ENCODE assay signal across 1 cellular context in the genomic region with DNA sequence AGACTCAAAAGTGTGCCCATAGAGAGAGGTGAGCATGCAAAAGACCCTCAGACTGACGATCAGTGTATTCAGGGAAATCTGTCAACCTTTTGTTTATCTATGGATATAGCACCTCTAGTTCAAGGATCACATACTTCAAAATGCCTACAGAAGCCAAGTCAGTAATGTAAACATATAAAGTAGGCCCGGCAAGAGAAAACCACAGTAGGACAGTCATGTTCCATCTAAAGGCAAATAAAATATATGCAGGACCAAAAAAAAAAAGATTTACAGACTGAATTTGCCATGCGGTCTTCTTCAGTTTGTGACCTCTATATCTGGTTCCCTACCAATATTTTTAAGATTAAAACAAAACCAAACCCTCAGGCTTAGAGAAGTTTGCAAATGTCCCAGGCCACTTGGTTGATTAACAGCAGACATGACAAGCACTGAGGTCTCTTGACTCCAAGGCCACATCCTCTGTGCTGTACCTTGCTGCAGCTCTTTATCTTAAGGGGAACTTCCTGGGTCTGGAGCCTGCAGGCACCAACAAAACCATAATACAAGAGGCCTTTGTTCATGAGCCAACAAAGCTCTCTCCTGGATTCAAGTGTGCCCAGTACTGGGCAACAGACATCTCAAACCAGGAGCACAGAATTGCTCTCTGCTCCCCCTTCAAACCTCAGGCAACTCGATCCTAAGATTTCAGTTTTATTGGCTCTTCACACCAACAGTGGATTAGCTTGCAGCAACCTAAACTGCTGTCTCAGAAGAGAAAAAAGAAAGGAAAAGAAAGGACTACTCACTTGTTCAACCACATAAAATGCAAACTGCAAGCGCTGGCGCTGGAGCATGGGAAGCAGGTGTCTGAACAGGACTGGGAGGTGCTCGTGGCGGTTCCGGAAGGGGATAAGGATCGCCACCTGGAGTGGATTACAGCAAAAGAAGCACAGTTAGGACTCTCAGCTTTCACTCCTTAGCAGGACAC.
TF ChIP-seq lines count a peak whose summit lies in the region.

No MANE protein-coding gene starts in this region.

TF ChIP-seq in HCT116, 20 proteins besides CTCF, POLR2A, EP300 and RAD21 (continued from another document):
- TF ChIP-seq, protein P1, sequence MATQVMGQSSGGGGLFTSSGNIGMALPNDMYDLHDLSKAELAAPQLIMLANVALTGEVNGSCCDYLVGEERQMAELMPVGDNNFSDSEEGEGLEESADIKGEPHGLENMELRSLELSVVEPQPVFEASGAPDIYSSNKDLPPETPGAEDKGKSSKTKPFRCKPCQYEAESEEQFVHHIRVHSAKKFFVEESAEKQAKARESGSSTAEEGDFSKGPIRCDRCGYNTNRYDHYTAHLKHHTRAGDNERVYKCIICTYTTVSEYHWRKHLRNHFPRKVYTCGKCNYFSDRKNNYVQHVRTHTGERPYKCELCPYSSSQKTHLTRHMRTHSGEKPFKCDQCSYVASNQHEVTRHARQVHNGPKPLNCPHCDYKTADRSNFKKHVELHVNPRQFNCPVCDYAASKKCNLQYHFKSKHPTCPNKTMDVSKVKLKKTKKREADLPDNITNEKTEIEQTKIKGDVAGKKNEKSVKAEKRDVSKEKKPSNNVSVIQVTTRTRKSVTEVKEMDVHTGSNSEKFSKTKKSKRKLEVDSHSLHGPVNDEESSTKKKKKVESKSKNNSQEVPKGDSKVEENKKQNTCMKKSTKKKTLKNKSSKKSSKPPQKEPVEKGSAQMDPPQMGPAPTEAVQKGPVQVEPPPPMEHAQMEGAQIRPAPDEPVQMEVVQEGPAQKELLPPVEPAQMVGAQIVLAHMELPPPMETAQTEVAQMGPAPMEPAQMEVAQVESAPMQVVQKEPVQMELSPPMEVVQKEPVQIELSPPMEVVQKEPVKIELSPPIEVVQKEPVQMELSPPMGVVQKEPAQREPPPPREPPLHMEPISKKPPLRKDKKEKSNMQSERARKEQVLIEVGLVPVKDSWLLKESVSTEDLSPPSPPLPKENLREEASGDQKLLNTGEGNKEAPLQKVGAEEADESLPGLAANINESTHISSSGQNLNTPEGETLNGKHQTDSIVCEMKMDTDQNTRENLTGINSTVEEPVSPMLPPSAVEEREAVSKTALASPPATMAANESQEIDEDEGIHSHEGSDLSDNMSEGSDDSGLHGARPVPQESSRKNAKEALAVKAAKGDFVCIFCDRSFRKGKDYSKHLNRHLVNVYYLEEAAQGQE (IDR thresholded peaks at IDR 0.05; ENCODE audit: low read depth) = no peak
- no peak for TF ChIP-seq FOSL1 (IDR thresholded peaks at IDR 0.05; ENCODE audit: low read depth)
- TF ChIP-seq ZFX (IDR thresholded peaks at IDR 0.05) = no peak
- no peak for TF ChIP-seq SP1 (IDR thresholded peaks at IDR 0.05; ENCODE audit: low read depth)
- TF ChIP-seq TCF7L2 (IDR thresholded peaks at IDR 0.05; ENCODE audit: borderline replicate concordance, extremely low read depth, insufficient read depth, insufficient read length) = no peak
- TF ChIP-seq ZNF274 (IDR thresholded peaks at IDR 0.05; ENCODE audit: low read depth, low read length) = no peak
- TF ChIP-seq, protein P2, sequence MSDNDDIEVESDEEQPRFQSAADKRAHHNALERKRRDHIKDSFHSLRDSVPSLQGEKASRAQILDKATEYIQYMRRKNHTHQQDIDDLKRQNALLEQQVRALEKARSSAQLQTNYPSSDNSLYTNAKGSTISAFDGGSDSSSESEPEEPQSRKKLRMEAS (IDR thresholded peaks at IDR 0.05) = no peak
- TF ChIP-seq CBX3 (IDR thresholded peaks at IDR 0.05; ENCODE audit: low read depth) = no peak
- TF ChIP-seq SIN3A (IDR thresholded peaks at IDR 0.05; ENCODE audit: low read depth) = no peak
TF ChIP-seq in HCT116: peak in this region for 0.
